Comparison of ENCODE assay signal across 1 cellular context in the genomic region with DNA sequence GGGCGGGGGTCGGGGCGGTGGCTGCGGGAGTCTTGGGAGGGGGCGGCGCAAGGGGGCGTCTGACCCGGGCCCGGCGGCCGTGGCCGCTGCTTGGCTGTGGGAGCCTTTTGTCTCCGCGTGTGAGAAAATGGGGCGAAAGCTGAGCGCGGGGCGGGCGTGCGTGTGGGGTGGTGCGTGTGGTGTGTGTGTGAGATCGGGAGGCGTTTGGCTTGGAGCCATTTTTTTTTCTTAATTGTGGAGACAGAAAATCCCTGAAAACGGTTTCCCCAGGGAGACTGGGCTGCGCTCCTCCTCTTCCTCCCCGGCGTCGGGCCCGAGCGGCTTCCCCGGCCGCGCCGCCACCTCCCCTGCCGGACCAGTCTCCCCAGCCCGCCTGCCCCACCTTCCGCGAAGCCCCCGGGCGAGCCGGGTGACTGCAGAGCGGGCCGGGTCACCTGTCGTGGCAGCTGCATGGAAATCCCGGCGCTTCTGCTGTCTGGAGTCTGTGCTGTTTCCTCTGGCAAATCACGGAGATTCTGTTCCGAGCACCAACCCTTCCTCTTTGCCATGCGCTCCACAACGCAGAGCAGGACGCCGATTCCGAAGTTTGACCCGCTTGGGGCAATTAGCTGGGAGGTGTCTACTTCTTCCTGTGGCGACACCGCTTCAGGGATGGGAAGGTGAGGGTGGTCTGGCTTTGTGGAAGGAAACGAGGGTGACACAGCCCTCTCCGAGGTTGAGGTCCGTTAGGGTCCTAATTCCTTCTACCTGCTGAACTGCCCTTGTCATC.
TF ChIP-seq lines count a peak whose summit lies in the region.

No MANE protein-coding gene starts in this region.

TF ChIP-seq in GM12878, 131 proteins besides CTCF, POLR2A, EP300 and RAD21 (continued from another document and continues in another):
- TF ChIP-seq, protein P1, sequence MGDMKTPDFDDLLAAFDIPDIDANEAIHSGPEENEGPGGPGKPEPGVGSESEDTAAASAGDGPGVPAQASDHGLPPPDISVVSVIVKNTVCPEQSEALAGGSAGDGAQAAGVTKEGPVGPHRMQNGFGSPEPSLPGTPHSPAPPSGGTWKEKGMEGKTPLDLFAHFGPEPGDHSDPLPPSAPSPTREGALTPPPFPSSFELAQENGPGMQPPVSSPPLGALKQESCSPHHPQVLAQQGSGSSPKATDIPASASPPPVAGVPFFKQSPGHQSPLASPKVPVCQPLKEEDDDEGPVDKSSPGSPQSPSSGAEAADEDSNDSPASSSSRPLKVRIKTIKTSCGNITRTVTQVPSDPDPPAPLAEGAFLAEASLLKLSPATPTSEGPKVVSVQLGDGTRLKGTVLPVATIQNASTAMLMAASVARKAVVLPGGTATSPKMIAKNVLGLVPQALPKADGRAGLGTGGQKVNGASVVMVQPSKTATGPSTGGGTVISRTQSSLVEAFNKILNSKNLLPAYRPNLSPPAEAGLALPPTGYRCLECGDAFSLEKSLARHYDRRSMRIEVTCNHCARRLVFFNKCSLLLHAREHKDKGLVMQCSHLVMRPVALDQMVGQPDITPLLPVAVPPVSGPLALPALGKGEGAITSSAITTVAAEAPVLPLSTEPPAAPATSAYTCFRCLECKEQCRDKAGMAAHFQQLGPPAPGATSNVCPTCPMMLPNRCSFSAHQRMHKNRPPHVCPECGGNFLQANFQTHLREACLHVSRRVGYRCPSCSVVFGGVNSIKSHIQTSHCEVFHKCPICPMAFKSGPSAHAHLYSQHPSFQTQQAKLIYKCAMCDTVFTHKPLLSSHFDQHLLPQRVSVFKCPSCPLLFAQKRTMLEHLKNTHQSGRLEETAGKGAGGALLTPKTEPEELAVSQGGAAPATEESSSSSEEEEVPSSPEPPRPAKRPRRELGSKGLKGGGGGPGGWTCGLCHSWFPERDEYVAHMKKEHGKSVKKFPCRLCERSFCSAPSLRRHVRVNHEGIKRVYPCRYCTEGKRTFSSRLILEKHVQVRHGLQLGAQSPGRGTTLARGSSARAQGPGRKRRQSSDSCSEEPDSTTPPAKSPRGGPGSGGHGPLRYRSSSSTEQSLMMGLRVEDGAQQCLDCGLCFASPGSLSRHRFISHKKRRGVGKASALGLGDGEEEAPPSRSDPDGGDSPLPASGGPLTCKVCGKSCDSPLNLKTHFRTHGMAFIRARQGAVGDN (IDR thresholded peaks at IDR 0.05): no peak
- no peak for TF ChIP-seq TCF3 (IDR thresholded peaks at IDR 0.05; ENCODE audit: borderline replicate concordance, insufficient read depth, low read depth, low read length)
- TF ChIP-seq, protein P2, sequence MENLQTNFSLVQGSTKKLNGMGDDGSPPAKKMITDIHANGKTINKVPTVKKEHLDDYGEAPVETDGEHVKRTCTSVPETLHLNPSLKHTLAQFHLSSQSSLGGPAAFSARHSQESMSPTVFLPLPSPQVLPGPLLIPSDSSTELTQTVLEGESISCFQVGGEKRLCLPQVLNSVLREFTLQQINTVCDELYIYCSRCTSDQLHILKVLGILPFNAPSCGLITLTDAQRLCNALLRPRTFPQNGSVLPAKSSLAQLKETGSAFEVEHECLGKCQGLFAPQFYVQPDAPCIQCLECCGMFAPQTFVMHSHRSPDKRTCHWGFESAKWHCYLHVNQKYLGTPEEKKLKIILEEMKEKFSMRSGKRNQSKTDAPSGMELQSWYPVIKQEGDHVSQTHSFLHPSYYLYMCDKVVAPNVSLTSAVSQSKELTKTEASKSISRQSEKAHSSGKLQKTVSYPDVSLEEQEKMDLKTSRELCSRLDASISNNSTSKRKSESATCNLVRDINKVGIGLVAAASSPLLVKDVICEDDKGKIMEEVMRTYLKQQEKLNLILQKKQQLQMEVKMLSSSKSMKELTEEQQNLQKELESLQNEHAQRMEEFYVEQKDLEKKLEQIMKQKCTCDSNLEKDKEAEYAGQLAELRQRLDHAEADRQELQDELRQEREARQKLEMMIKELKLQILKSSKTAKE (IDR thresholded peaks at IDR 0.05; ENCODE audit: low read depth, poor library complexity, severe bottlenecking): no peak
- peak; percentile 47 for TF ChIP-seq MEF2B (IDR thresholded peaks at IDR 0.05; ENCODE audit: partially characterized antibody, poor library complexity, severe bottlenecking)
- TF ChIP-seq, protein P3, sequence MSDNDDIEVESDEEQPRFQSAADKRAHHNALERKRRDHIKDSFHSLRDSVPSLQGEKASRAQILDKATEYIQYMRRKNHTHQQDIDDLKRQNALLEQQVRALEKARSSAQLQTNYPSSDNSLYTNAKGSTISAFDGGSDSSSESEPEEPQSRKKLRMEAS (IDR thresholded peaks at IDR 0.05; ENCODE audit: low read depth, low read length): no peak
- TF ChIP-seq ASH2L (IDR thresholded peaks at IDR 0.05; ENCODE audit: borderline replicate concordance, low read depth): no peak
- TF ChIP-seq, protein P4, sequence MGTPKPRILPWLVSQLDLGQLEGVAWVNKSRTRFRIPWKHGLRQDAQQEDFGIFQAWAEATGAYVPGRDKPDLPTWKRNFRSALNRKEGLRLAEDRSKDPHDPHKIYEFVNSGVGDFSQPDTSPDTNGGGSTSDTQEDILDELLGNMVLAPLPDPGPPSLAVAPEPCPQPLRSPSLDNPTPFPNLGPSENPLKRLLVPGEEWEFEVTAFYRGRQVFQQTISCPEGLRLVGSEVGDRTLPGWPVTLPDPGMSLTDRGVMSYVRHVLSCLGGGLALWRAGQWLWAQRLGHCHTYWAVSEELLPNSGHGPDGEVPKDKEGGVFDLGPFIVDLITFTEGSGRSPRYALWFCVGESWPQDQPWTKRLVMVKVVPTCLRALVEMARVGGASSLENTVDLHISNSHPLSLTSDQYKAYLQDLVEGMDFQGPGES (IDR thresholded peaks at IDR 0.05): no peak
- TF ChIP-seq SRF (IDR thresholded peaks at IDR 0.05; ENCODE audit: low read depth in 2 of 2, low read length in 2 of 2): no peak
- TF ChIP-seq MYB (IDR thresholded peaks at IDR 0.05; ENCODE audit: borderline replicate concordance, low read depth, low read length): no peak
- TF ChIP-seq, protein P5, sequence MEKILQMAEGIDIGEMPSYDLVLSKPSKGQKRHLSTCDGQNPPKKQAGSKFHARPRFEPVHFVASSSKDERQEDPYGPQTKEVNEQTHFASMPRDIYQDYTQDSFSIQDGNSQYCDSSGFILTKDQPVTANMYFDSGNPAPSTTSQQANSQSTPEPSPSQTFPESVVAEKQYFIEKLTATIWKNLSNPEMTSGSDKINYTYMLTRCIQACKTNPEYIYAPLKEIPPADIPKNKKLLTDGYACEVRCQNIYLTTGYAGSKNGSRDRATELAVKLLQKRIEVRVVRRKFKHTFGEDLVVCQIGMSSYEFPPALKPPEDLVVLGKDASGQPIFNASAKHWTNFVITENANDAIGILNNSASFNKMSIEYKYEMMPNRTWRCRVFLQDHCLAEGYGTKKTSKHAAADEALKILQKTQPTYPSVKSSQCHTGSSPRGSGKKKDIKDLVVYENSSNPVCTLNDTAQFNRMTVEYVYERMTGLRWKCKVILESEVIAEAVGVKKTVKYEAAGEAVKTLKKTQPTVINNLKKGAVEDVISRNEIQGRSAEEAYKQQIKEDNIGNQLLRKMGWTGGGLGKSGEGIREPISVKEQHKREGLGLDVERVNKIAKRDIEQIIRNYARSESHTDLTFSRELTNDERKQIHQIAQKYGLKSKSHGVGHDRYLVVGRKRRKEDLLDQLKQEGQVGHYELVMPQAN (conservative IDR thresholded peaks at IDR 0.05): peak; percentile 29; the same call in 1 of the 2 replicates
- TF ChIP-seq, protein P6, sequence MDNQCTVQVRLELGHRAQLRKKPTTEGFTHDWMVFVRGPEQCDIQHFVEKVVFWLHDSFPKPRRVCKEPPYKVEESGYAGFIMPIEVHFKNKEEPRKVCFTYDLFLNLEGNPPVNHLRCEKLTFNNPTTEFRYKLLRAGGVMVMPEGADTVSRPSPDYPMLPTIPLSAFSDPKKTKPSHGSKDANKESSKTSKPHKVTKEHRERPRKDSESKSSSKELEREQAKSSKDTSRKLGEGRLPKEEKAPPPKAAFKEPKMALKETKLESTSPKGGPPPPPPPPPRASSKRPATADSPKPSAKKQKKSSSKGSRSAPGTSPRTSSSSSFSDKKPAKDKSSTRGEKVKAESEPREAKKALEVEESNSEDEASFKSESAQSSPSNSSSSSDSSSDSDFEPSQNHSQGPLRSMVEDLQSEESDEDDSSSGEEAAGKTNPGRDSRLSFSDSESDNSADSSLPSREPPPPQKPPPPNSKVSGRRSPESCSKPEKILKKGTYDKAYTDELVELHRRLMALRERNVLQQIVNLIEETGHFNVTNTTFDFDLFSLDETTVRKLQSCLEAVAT (IDR thresholded peaks at IDR 0.05): 0 out of 2 replicates have a peak, but pooled peaks have one; percentile 22
- peak; percentile 85 for TF ChIP-seq SP1 (IDR thresholded peaks at IDR 0.05; ENCODE audit: low read depth, low read length)
- TF ChIP-seq BCL11A (IDR thresholded peaks at IDR 0.05; ENCODE audit: low read depth, low read length): no peak
- TF ChIP-seq, protein P7, sequence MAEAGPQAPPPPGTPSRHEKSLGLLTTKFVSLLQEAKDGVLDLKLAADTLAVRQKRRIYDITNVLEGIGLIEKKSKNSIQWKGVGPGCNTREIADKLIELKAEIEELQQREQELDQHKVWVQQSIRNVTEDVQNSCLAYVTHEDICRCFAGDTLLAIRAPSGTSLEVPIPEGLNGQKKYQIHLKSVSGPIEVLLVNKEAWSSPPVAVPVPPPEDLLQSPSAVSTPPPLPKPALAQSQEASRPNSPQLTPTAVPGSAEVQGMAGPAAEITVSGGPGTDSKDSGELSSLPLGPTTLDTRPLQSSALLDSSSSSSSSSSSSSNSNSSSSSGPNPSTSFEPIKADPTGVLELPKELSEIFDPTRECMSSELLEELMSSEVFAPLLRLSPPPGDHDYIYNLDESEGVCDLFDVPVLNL (IDR thresholded peaks at IDR 0.05; ENCODE audit: low read depth, low read length): no peak
- TF ChIP-seq, protein P8, sequence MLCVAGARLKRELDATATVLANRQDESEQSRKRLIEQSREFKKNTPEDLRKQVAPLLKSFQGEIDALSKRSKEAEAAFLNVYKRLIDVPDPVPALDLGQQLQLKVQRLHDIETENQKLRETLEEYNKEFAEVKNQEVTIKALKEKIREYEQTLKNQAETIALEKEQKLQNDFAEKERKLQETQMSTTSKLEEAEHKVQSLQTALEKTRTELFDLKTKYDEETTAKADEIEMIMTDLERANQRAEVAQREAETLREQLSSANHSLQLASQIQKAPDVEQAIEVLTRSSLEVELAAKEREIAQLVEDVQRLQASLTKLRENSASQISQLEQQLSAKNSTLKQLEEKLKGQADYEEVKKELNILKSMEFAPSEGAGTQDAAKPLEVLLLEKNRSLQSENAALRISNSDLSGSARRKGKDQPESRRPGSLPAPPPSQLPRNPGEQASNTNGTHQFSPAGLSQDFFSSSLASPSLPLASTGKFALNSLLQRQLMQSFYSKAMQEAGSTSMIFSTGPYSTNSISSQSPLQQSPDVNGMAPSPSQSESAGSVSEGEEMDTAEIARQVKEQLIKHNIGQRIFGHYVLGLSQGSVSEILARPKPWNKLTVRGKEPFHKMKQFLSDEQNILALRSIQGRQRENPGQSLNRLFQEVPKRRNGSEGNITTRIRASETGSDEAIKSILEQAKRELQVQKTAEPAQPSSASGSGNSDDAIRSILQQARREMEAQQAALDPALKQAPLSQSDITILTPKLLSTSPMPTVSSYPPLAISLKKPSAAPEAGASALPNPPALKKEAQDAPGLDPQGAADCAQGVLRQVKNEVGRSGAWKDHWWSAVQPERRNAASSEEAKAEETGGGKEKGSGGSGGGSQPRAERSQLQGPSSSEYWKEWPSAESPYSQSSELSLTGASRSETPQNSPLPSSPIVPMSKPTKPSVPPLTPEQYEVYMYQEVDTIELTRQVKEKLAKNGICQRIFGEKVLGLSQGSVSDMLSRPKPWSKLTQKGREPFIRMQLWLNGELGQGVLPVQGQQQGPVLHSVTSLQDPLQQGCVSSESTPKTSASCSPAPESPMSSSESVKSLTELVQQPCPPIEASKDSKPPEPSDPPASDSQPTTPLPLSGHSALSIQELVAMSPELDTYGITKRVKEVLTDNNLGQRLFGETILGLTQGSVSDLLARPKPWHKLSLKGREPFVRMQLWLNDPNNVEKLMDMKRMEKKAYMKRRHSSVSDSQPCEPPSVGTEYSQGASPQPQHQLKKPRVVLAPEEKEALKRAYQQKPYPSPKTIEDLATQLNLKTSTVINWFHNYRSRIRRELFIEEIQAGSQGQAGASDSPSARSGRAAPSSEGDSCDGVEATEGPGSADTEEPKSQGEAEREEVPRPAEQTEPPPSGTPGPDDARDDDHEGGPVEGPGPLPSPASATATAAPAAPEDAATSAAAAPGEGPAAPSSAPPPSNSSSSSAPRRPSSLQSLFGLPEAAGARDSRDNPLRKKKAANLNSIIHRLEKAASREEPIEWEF (IDR thresholded peaks at IDR 0.05; ENCODE audit: insufficient replicate concordance, low read depth, low read length): no peak
- TF ChIP-seq EZH2 (IDR thresholded peaks at IDR 0.05; ENCODE audit: borderline replicate concordance, control insufficient read depth, low read depth, low read length): no peak
- TF ChIP-seq, protein P9, sequence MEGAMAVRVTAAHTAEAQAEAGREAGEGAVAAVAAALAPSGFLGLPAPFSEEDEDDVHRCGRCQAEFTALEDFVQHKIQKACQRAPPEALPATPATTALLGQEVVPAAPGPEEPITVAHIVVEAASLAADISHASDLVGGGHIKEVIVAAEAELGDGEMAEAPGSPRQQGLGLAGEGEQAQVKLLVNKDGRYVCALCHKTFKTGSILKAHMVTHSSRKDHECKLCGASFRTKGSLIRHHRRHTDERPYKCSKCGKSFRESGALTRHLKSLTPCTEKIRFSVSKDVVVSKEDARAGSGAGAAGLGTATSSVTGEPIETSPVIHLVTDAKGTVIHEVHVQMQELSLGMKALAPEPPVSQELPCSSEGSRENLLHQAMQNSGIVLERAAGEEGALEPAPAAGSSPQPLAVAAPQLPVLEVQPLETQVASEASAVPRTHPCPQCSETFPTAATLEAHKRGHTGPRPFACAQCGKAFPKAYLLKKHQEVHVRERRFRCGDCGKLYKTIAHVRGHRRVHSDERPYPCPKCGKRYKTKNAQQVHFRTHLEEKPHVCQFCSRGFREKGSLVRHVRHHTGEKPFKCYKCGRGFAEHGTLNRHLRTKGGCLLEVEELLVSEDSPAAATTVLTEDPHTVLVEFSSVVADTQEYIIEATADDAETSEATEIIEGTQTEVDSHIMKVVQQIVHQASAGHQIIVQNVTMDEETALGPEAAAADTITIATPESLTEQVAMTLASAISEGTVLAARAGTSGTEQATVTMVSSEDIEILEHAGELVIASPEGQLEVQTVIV (IDR thresholded peaks at IDR 0.05; ENCODE audit: borderline replicate concordance, partially characterized antibody): no peak
- TF ChIP-seq ZBED1 (IDR thresholded peaks at IDR 0.05; ENCODE audit: borderline replicate concordance): no peak
- TF ChIP-seq RB1 (IDR thresholded peaks at IDR 0.05; ENCODE audit: borderline replicate concordance): no peak
- no peak for TF ChIP-seq ZNF24 (IDR thresholded peaks at IDR 0.05)
- TF ChIP-seq, protein P10, sequence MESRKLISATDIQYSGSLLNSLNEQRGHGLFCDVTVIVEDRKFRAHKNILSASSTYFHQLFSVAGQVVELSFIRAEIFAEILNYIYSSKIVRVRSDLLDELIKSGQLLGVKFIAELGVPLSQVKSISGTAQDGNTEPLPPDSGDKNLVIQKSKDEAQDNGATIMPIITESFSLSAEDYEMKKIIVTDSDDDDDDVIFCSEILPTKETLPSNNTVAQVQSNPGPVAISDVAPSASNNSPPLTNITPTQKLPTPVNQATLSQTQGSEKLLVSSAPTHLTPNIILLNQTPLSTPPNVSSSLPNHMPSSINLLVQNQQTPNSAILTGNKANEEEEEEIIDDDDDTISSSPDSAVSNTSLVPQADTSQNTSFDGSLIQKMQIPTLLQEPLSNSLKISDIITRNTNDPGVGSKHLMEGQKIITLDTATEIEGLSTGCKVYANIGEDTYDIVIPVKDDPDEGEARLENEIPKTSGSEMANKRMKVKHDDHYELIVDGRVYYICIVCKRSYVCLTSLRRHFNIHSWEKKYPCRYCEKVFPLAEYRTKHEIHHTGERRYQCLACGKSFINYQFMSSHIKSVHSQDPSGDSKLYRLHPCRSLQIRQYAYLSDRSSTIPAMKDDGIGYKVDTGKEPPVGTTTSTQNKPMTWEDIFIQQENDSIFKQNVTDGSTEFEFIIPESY (IDR thresholded peaks at IDR 0.05): no peak
- TF ChIP-seq RELA (IDR thresholded peaks at IDR 0.05; ENCODE audit: borderline replicate concordance, partially characterized antibody): no peak
